Comparison of ENCODE assay signal across 12 cellular contexts in the genomic region with DNA sequence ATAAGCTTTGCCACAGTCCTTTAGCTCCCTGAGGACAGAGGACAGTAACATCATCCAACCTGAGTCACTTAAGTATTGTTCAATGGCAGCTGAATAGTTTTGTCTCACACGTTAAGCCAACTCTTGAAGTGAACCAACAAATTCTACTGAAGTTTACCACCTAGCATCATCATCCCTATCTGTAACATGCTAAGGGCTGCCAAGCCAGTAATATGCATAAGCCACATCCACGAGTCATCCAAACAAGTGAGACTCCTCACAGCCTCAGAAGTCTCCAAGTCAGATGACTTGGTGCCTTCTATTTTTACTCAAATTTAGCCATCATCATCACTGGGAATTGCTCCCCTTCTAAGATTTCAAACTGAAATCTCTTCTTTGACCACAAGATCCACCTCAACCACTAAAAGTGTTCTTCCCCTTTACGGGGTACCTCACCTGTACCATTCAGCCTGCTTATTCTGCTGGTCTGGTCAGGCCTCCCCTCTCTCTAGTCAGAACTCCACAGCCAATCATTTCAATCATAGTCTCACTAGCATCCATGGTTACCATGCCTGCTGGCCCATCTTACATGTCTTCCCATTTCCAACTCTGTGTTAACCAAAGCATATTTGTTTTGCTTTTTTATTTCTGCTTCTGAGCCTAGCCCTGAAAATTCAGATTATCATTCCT.
DNase-seq lines count a peak whose midpoint lies in the region; ATAC-seq and TF ChIP-seq lines count a peak whose summit lies in the region.
"Had no signal": no experiment of that assay in that cellular context is flagged by ENCODE, and none has a peak within 500 bp of the region (broad histone marks: within the 10 kb centered on the region; RNA-seq: fewer than 3 reads in every experiment).

No MANE protein-coding gene starts in this region.

- POLR2A ChIA-PET in activated CD8-positive, alpha-beta T cell treated with anti-CD3 and anti-CD28 coated beads, Interleukin-2, amount 10 ng/mL, durations not matched to agents 7 days and 5 days (lab: Charles Lee): no interaction called here

- H3K27ac Mint-ChIP-seq in activated CD8-positive, alpha-beta T cell treated with anti-CD3 and anti-CD28 coated beads, Interleukin-2, amount 10 ng/mL, durations not matched to agents 7 days and 5 days: no peak overlapping the region
- H3K27ac Mint-ChIP-seq: T-cell, type B pancreatic cell had no signal

- DNase-seq in ACHN (peak; percentile 18), GM03348 (ENCODE audit: low spot score) (peak; percentile 51), fibroblast of villous mesenchyme (ENCODE audit: low read depth) (peak; percentile 37), NCI-H524 treated with DMSO at 0.1 percent for 48 hours (lab: John Stamatoyannopoulos, UW) (no peak), GM20000 (ENCODE audit: low spot score) (no peak), H7 (no peak)
- DNase-seq in activated CD8-positive, alpha-beta T cell treated with anti-CD3 and anti-CD28 coated beads, Interleukin-2, amount 10 ng/mL, durations not matched to agents 7 days and 5 days: no peak
- DNase-seq: COR-L47, NCI-H526, T-cell had no signal

- H3K27me3 ChIP-seq in H7 (ENCODE audit: control insufficient read depth, insufficient read depth, low read length): no peaks in the 10 kb centered on the region

- H3K4me3 Mint-ChIP-seq in activated CD8-positive, alpha-beta T cell treated with anti-CD3 and anti-CD28 coated beads, Interleukin-2, amount 10 ng/mL, durations not matched to agents 7 days and 5 days: no peak overlapping the region
- H3K4me3 Mint-ChIP-seq: T-cell, type B pancreatic cell had no signal

- no peaks in the 10 kb centered on the region for H3K27me3 Mint-ChIP-seq in activated CD8-positive, alpha-beta T cell treated with anti-CD3 and anti-CD28 coated beads, Interleukin-2, amount 10 ng/mL, durations not matched to agents 7 days and 5 days (ENCODE audit: low read depth)
- H3K27me3 Mint-ChIP-seq: T-cell, type B pancreatic cell had no signal

- no peaks in the 10 kb centered on the region for H3K9me3 Mint-ChIP-seq in activated CD8-positive, alpha-beta T cell treated with anti-CD3 and anti-CD28 coated beads, Interleukin-2, amount 10 ng/mL, durations not matched to agents 7 days and 5 days (ENCODE audit: insufficient read depth)
- H3K9me3 Mint-ChIP-seq: T-cell, type B pancreatic cell had no signal

- no peaks in the 10 kb centered on the region for H3K36me3 ChIP-seq in H7 (replicated peaks; ENCODE audit: control insufficient read depth, insufficient read depth, low read length)

- CTCF ChIA-PET in activated CD8-positive, alpha-beta T cell treated with anti-CD3 and anti-CD28 coated beads, Interleukin-2, amount 10 ng/mL, durations not matched to agents 7 days and 5 days (lab: Charles Lee): no interaction called here

- in situ Hi-C loops in ACHN (cut with HindIII; ENCODE audit: low pct_ligation_motif_present, low pct_unique_long_range_greater_than_20kb, low sequenced_read_pairs): no loop called here

- peaks cover 17% of the 10 kb centered on the region for H3K4me1 Mint-ChIP-seq in activated CD8-positive, alpha-beta T cell treated with anti-CD3 and anti-CD28 coated beads, Interleukin-2, amount 10 ng/mL, durations not matched to agents 7 days and 5 days (ENCODE audit: low read depth)

- H3K36me3 Mint-ChIP-seq in activated CD8-positive, alpha-beta T cell treated with anti-CD3 and anti-CD28 coated beads, Interleukin-2, amount 10 ng/mL, durations not matched to agents 7 days and 5 days (ENCODE audit: low read depth): peaks cover 3% of the 10 kb centered on the region
- H3K36me3 Mint-ChIP-seq: type B pancreatic cell had no signal

- H3K4me3 ChIP-seq in fibroblast of villous mesenchyme (ENCODE audit: low read depth, low read length) (no peak overlapping the region), H7 (ENCODE audit: insufficient read depth, low read depth, low read length) (no peak overlapping the region)

- TF ChIP-seq CTCF in fibroblast of villous mesenchyme (IDR thresholded peaks at IDR 0.05; ENCODE audit: insufficient read depth, low read depth, low read length): no peak
- no peak for TF ChIP-seq CTCF in GM20000 (IDR thresholded peaks at IDR 0.05; ENCODE audit: extremely low read depth, missing control alignments)

- ATAC-seq in activated CD8-positive, alpha-beta T cell treated with anti-CD3 and anti-CD28 coated beads, Interleukin-2, amount 10 ng/mL, durations not matched to agents 7 days and 5 days: peak; percentile 53
- ATAC-seq in HG02870 (IDR thresholded peaks at IDR 0.05; ENCODE audit: unreplicated experiment): no peak
- ATAC-seq: T-cell had no signal

Comparison
In these comparisons a context has a peak if more than half of its experiments do, and no peak if none do; other contexts are left out.
1. DNase-seq: peak in ACHN (single experiment), GM03348 (single experiment) and fibroblast of villous mesenchyme (single experiment); none in activated CD8-positive, alpha-beta T cell treated with anti-CD3 and anti-CD28 coated beads, Interleukin-2, amount 10 ng/mL, durations not matched to agents 7 days and 5 days (single experiment), NCI-H524 treated with DMSO at 0.1 percent for 48 hours (single experiment), GM20000 (single experiment) and H7 (single experiment).